23 cellular contexts compared by ENCODE assay signal in genomic region chr9:135258461-135258860, GRCh38.
"Had no signal": no experiment of that assay in that cellular context is flagged by ENCODE, and none has a peak within 500 bp of the region (broad histone marks: within the 10 kb centered on the region; RNA-seq: fewer than 3 reads in every experiment).

No MANE protein-coding gene starts in this region.

- H3K27me3 ChIP-seq: foreskin keratinocyte had no signal

- FAIRE-seq: colon, endothelial cell of umbilical vein, frontal cortex, islet of Langerhans, keratinocyte had no signal

- H3K9me3 Mint-ChIP-seq: mesothelial cell of epicardium, naive B cell had no signal

- H3K9me3 ChIP-seq: esophagus muscularis mucosa, gastroesophageal sphincter, heart right ventricle, left lung, lower lobe of right lung, mucosa of descending colon had no signal

- DNase-seq: dorsolateral prefrontal cortex; effector CD4-positive, alpha-beta T cell; effector memory CD4-positive, alpha-beta T cell; foreskin keratinocyte; glutamatergic neuron; hippocampal formation; left cardiac atrium; lower lobe of right lung; mesenchymal stem cell; naive B cell had no signal

- H3K4me3 ChIP-seq: coronary artery, dorsolateral prefrontal cortex, esophagus muscularis mucosa, gastroesophageal sphincter, heart right ventricle, left lung, lower lobe of right lung, mucosa of descending colon had no signal

- H3K27ac Mint-ChIP-seq: mesothelial cell of epicardium, naive B cell had no signal

- H3K27ac ChIP-seq: coronary artery, dorsolateral prefrontal cortex, esophagus muscularis mucosa, foreskin keratinocyte, gastroesophageal sphincter, heart right ventricle, left lung, lower lobe of right lung had no signal

- H3K4me1 ChIP-seq: foreskin keratinocyte, left lung, lower lobe of right lung had no signal

- H3K36me3 ChIP-seq: esophagus muscularis mucosa, gastroesophageal sphincter, heart right ventricle, left lung, lower lobe of right lung had no signal

- ATAC-seq: foreskin keratinocyte, gastroesophageal sphincter, left lung, left ventricle myocardium superior, lower lobe of right lung, mucosa of descending colon had no signal

- H3K4me3 Mint-ChIP-seq: mesothelial cell of epicardium had no signal

- H3K36me3 Mint-ChIP-seq: mesothelial cell of epicardium, naive B cell had no signal

- H3K4me1 Mint-ChIP-seq: naive B cell had no signal
